Comparison of ENCODE assay signal across 8 cellular contexts in genomic region chr17:64129515-64129764, GRCh38. TPM values are rescaled to one million over a fixed set of nuclear protein-coding genes. Genes with fewer than 3 reads are reported as not detected.
DNase-seq lines count a peak whose midpoint lies in the region; ATAC-seq, FAIRE-seq and TF ChIP-seq lines count a peak whose summit lies in the region.

No MANE protein-coding gene starts in this region.

- peak overlapping the region; percentile 85 to 95 for H3K27ac ChIP-seq in A549
- peak overlapping the region; percentile 70; the same call in 1 of the 2 replicates for H3K27ac ChIP-seq in HEK293 (ENCODE audit: extremely low read depth, low read depth, low read length)
- peak overlapping the region; percentile 96 for H3K27ac ChIP-seq in left lung

- H3K4me3 ChIP-seq in A549 = peak overlapping the region; percentile 80
- peak overlapping the region; percentile 83 for H3K4me3 ChIP-seq in HEK293 (ENCODE audit: low read depth, low read length)
- peak overlapping the region; percentile 69 for H3K4me3 ChIP-seq in left lung

- peaks cover 35% of the 10 kb centered on the region for H3K4me1 ChIP-seq in A549
- peaks cover 8% of the 10 kb centered on the region for H3K4me1 ChIP-seq in HEK293 (ENCODE audit: control insufficient read depth, insufficient read depth, low read length)
- H3K4me1 ChIP-seq in left lung = peaks cover 8 to 52% of the 10 kb centered on the region in 2 donors

- peak in 1 of 2 experiments; percentile 15; a peak in 2 of 6 replicates for ATAC-seq in A549
- no peak for ATAC-seq in activated naive CD8-positive, alpha-beta T cell treated with anti-CD3 and anti-CD28 coated beads, Interleukin-2, amount 10 ng/mL, durations not matched to agents 7 days and 5 days (ENCODE audit: low read depth)
- no peak for ATAC-seq in left lung

- peaks cover 17% of the 10 kb centered on the region for H3K4me1 Mint-ChIP-seq in activated naive CD8-positive, alpha-beta T cell treated with anti-CD3 and anti-CD28 coated beads, Interleukin-2, amount 10 ng/mL, durations not matched to agents 7 days and 5 days
- H3K4me1 Mint-ChIP-seq in type B pancreatic cell (ENCODE audit: unreplicated experiment) = peaks cover 23% of the 10 kb centered on the region

- TF ChIP-seq CTCF in A549 (IDR thresholded peaks at IDR 0.05) (no peak), HEK293 (tag by site-specific recombination; IDR thresholded peaks at IDR 0.05) (no peak), left lung (IDR thresholded peaks at IDR 0.05) (no peak), type B pancreatic cell (conservative IDR thresholded peaks at IDR 0.05) (no peak)

- CTCF ChIA-PET in A549 (lab: Yijun Ruan, JAX) (interaction anchor here (0.7 to 29.0 kb wide), 13 partner anchors 16 to 225 kb away, joined by 3 to 863 read pairs (median 5); partner anchors contain the start of genes CSHL1 and GH1), HEK293 (lab: Yijun Ruan, JAX) (interaction anchor here (0.6 to 9.9 kb wide), 6 partner anchors 9 to 404 kb away, joined by 3 to 295 read pairs (median 5); no protein-coding TSS in a partner anchor)

- WGBS in A549 (ENCODE audit: missing lambda C conversion rate) = 0% methylated on average over 10 of the region's 31 CpGs

- POLR2A ChIA-PET in A549 (lab: Yijun Ruan, JAX) (interaction anchor here (1.0 to 3.5 kb wide), 12 partner anchors 8 to 150 kb away, joined by 4 to 27 read pairs (median 6); no protein-coding TSS in a partner anchor), HEK293 (lab: Yijun Ruan, JAX) (interaction anchor here (1.1 to 3.5 kb wide), 4 partner anchors 9 to 100 kb away, joined by 3 to 19 read pairs (median 4); no protein-coding TSS in a partner anchor)
- POLR2A ChIA-PET in activated naive CD8-positive, alpha-beta T cell treated with anti-CD3 and anti-CD28 coated beads, Interleukin-2, amount 10 ng/mL, durations not matched to agents 7 days and 5 days (lab: Charles Lee) = interaction anchor here (0.9 to 4.4 kb wide), 9 partner anchors 8 to 109 kb away, joined by 4 to 54 read pairs (median 7); partner anchors contain the start of gene ICAM2

- TF ChIP-seq POLR2A in A549 (IDR thresholded peaks at IDR 0.05; ENCODE audit: low read length) = no peak

- no peak for DNase-seq in A549 (ENCODE audit: low read depth in 1 of 2, low spot score in 1 of 2)
- DNase-seq in activated naive CD8-positive, alpha-beta T cell treated with anti-CD3 and anti-CD28 coated beads, Interleukin-2, amount 10 ng/mL, durations not matched to agents 7 days and 5 days = no peak
- DNase-seq in left lung = no peak
- DNase-seq in type B pancreatic cell (ENCODE audit: extremely low spot score, unreplicated experiment) = no peak
- no peak for DNase-seq in NCI-H187 treated with DMSO at 0.1 percent for 48 hours (lab: John Stamatoyannopoulos, UW)
- DNase-seq in COR-L47 (lab: John Stamatoyannopoulos, UW) = no peak
- DNase-seq in RCC 7860 (ENCODE audit: low spot score) = no peak

- peak overlapping the region; percentile 88 for H3K4me3 Mint-ChIP-seq in activated naive CD8-positive, alpha-beta T cell treated with anti-CD3 and anti-CD28 coated beads, Interleukin-2, amount 10 ng/mL, durations not matched to agents 7 days and 5 days
- H3K4me3 Mint-ChIP-seq in type B pancreatic cell = peak overlapping the region; percentile 91

- H3K27ac Mint-ChIP-seq in activated naive CD8-positive, alpha-beta T cell treated with anti-CD3 and anti-CD28 coated beads, Interleukin-2, amount 10 ng/mL, durations not matched to agents 7 days and 5 days = no peak overlapping the region
- peak overlapping the region; percentile 86 for H3K27ac Mint-ChIP-seq in type B pancreatic cell

- no peak for FAIRE-seq in A549 (lab: Jason Lieb, UNC)
- no peak for FAIRE-seq in RCC 7860 (lab: Jason Lieb, UNC)

- H3K9me3 ChIP-seq in A549 (no peaks in the 10 kb centered on the region), HEK293 (ENCODE audit: control insufficient read depth, insufficient read depth, low read depth, low read length) (no peaks in the 10 kb centered on the region), left lung (no peaks in the 10 kb centered on the region)

- H3K4me2 ChIP-seq in A549 = peak overlapping the region; percentile 91

- H3K9me3 Mint-ChIP-seq in activated naive CD8-positive, alpha-beta T cell treated with anti-CD3 and anti-CD28 coated beads, Interleukin-2, amount 10 ng/mL, durations not matched to agents 7 days and 5 days = no peaks in the 10 kb centered on the region
- no peaks in the 10 kb centered on the region for H3K9me3 Mint-ChIP-seq in type B pancreatic cell

- H3K36me3 ChIP-seq in HEK293 (ENCODE audit: control insufficient read depth in 2 of 2, insufficient read depth in 1 of 2, low read length in 2 of 2) = no peaks in the 10 kb centered on the region
- H3K36me3 ChIP-seq in left lung = no peaks in the 10 kb centered on the region

- TF ChIP-seq EP300 in A549 (IDR thresholded peaks at IDR 0.05) = no peak

- no peaks in the 10 kb centered on the region for H3K27me3 ChIP-seq in left lung

- intact Hi-C loops in left lung (cut with DNase I) = no loop called here

- H3K36me3 Mint-ChIP-seq in activated naive CD8-positive, alpha-beta T cell treated with anti-CD3 and anti-CD28 coated beads, Interleukin-2, amount 10 ng/mL, durations not matched to agents 7 days and 5 days = peaks cover 3% of the 10 kb centered on the region
- peaks cover 3% of the 10 kb centered on the region for H3K36me3 Mint-ChIP-seq in type B pancreatic cell

- peaks cover 3% of the 10 kb centered on the region for H3K27me3 Mint-ChIP-seq in activated naive CD8-positive, alpha-beta T cell treated with anti-CD3 and anti-CD28 coated beads, Interleukin-2, amount 10 ng/mL, durations not matched to agents 7 days and 5 days
- H3K27me3 Mint-ChIP-seq in type B pancreatic cell = peaks cover 16% of the 10 kb centered on the region

- no peak for TF ChIP-seq RAD21 in A549 (conservative IDR thresholded peaks at IDR 0.05 in 1 of 2, IDR thresholded peaks at IDR 0.05 in 1 of 2)

TF ChIP-seq in A549, 52 proteins besides CTCF, POLR2A, EP300 and RAD21:
- TF ChIP-seq KDM1A (IDR thresholded peaks at IDR 0.05; ENCODE audit: low read depth) = no peak
- TF ChIP-seq, protein P1, sequence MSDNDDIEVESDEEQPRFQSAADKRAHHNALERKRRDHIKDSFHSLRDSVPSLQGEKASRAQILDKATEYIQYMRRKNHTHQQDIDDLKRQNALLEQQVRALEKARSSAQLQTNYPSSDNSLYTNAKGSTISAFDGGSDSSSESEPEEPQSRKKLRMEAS (IDR thresholded peaks at IDR 0.05) = 0 out of 2 replicates have a peak, but pooled peaks have one; percentile 1

TF ChIP-seq in HEK293, 187 proteins besides CTCF, POLR2A, EP300 and RAD21:
- TF ChIP-seq ZNF48 (tag by site-specific recombination; IDR thresholded peaks at IDR 0.05) (no peak), ZBTB8A (tag by site-specific recombination; IDR thresholded peaks at IDR 0.05) (peak; percentile 43; the same call in 1 of the 2 replicates), ZBTB21 (tag by site-specific recombination; IDR thresholded peaks at IDR 0.05) (no peak), SCRT2 (tag by site-specific recombination; IDR thresholded peaks at IDR 0.05) (0 out of 2 replicates have a peak, but pooled peaks have one; percentile 16), GLIS2 (tag by site-specific recombination; IDR thresholded peaks at IDR 0.05) (peak; percentile 74), ZNF692 (tag by site-specific recombination; IDR thresholded peaks at IDR 0.05) (0 out of 2 replicates have a peak, but pooled peaks have one; percentile 10)
- TF ChIP-seq, protein P2, sequence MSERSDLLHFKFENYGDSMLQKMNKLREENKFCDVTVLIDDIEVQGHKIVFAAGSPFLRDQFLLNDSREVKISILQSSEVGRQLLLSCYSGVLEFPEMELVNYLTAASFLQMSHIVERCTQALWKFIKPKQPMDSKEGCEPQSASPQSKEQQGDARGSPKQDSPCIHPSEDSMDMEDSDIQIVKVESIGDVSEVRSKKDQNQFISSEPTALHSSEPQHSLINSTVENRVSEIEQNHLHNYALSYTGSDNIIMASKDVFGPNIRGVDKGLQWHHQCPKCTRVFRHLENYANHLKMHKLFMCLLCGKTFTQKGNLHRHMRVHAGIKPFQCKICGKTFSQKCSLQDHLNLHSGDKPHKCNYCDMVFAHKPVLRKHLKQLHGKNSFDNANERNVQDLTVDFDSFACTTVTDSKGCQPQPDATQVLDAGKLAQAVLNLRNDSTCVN (tag by site-specific recombination; optimal IDR thresholded peaks at IDR 0.05) = peak; percentile 12

RNA-seq across cellular contexts. Expression of gene ERN1, which starts 0.5 kb away (rescaled TPM):
- polyA plus RNA-seq in A549 (2011; rRNA removed) (19.8 and 23.3 TPM in 2 replicates), A549 (2017; fragmentation: RNase III; extraction: RNeasy Plus Mini Kit Qiagen cat#74134 plus additional on column Dnase treatment) (3.5 to 4.1 TPM (median 3.7 TPM) in 3 replicates)
- polyA plus RNA-seq in A549 (2012; cell fraction: cytosol; rRNA removed) = 4.5 and 4.6 TPM in 2 replicates
- 7.3 and 8.1 TPM in 2 replicates for polyA plus RNA-seq in A549 (2012; cell fraction: nucleus; rRNA removed)
- 39.3 and 44.8 TPM in 2 replicates for polyA minus RNA-seq in A549 (2011; rRNA and poly(A)+ RNA removed)
- 10 to 100 TPM; 38.6 to 45.3 TPM for total RNA-seq in activated naive CD8-positive, alpha-beta T cell treated with anti-CD3 and anti-CD28 coated beads, Interleukin-2, amount 10 ng/mL, durations not matched to agents 7 days and 5 days
- total RNA-seq in left lung (10 to 100 TPM; 39.0 to 45.0 TPM), type B pancreatic cell (ENCODE audit: low replicate concordance) (12.1 and 13.9 TPM in 2 replicates)
